Comparison of ENCODE assay signal across 8 cellular contexts in the genomic region with DNA sequence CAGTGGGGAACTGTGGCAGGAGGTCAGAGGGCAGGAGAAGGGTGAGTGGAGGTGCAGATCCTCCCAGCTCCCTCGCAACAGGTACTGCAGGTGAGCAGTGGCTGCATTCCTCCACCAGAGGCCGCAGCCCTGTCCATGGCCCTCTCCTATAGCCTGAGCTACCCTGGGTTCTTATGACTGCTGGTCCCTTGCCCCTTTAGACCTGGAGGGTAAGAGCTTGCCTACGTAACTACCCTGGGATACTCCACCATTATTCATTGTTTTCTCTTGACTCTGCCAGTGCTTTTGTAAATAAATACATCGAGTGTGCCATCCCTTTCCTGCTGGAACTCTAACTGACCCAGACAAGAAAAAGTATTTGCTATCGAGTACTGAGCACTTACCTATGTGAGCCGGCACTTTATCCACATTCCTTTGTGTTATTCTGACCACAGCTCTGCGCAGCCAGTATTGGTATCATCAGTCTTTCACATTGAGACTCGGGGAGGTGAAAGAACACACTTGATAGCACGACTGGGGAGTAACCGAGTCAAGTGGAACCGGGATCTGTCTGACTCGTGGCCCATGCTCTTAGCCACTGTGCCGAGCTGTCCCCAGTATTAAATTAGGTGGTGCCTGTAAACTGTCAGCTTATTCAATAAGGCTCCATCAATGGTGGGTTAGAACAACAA. TPM values are rescaled to one million over a fixed set of nuclear protein-coding genes. Genes with fewer than 3 reads are reported as not detected.
DNase-seq lines count a peak whose midpoint lies in the region; ATAC-seq and TF ChIP-seq lines count a peak whose summit lies in the region.

No MANE protein-coding gene starts in this region.

- H3K36me3 Mint-ChIP-seq in T-cell = no peaks in the 10 kb centered on the region

- 0 out of 2 replicates have a peak, but pooled peaks cover 5% of the 10 kb centered on the region for H3K36me3 ChIP-seq in GM23248 (ENCODE audit: low read depth)
- H3K36me3 ChIP-seq in gastroesophageal sphincter = no peaks in the 10 kb centered on the region
- H3K36me3 ChIP-seq in skeletal muscle satellite cell (ENCODE audit: insufficient read depth, low read length) = peaks cover 65% of the 10 kb centered on the region

- CTCF ChIA-PET in T-cell (lab: Charles Lee) = interaction anchor here in 1 of 2 donors (1.0 kb wide), 1 partner anchor 231 kb away, joined by 4 read pairs; no protein-coding TSS in a partner anchor
- CTCF ChIA-PET in GM10248 (lab: Yijun Ruan, JAX) = interaction anchor here (1.1 to 1.2 kb wide), 3 partner anchors 10 to 35 kb away, joined by 3 to 4 read pairs (median 4); no protein-coding TSS in a partner anchor

- H3K4me3 ChIP-seq in GM23248 = no peak overlapping the region
- H3K4me3 ChIP-seq in gastroesophageal sphincter = no peak overlapping the region
- H3K4me3 ChIP-seq in skeletal muscle satellite cell (ENCODE audit: low read length) = peak overlapping the region; percentile 25

- H3K27ac ChIP-seq in GM23248 (peak overlapping the region; percentile 96), gastroesophageal sphincter (peak overlapping the region; percentile 84 to 91 (median 84))

- TF ChIP-seq CTCF in gastroesophageal sphincter (IDR thresholded peaks at IDR 0.05) (no peak), GM10248 (IDR thresholded peaks at IDR 0.05; ENCODE audit: control extremely low read depth, extremely low read depth, low read depth, missing control alignments) (no peak)

- POLR2A ChIA-PET in T-cell (lab: Charles Lee) = no interaction called here
- POLR2A ChIA-PET in GM10248 (lab: Yijun Ruan, JAX) = no interaction called here

- ATAC-seq in T-cell (replicated peaks in 1 of 4) (peak in 1 of 4 experiments; percentile 6), gastroesophageal sphincter (no peak), GM19452 (IDR thresholded peaks at IDR 0.05; ENCODE audit: unreplicated experiment) (no peak), GM19397 (IDR thresholded peaks at IDR 0.05; ENCODE audit: unreplicated experiment) (no peak)

- WGBS in GM23248 (ENCODE audit: low coverage in 1 of 2, low lambda C conversion rate in 2 of 2, missing lambda C conversion rate in 2 of 2), 2 experiments = 97 to 98% methylated on average over 13 of the region's 13 CpGs
- 75 to 79% methylated on average over 6 to 9 of the region's 13 CpGs for WGBS in gastroesophageal sphincter (ENCODE audit: low coverage in 1 of 2), 2 donors

- no peaks in the 10 kb centered on the region for H3K9me3 ChIP-seq in GM23248 (ENCODE audit: low read depth)
- H3K9me3 ChIP-seq in gastroesophageal sphincter = no peaks in the 10 kb centered on the region
- no peaks in the 10 kb centered on the region for H3K9me3 ChIP-seq in skeletal muscle satellite cell (replicated peaks; ENCODE audit: low read length)

- no peaks in the 10 kb centered on the region for H3K9me3 Mint-ChIP-seq in T-cell

- H3K9me2 ChIP-seq in GM23248 (ENCODE audit: insufficient read depth) = no peaks in the 10 kb centered on the region

- peak overlapping the region; percentile 69 for H3K4me2 ChIP-seq in GM23248 (ENCODE audit: unreplicated experiment)
- peak overlapping the region; percentile 70 for H3K4me2 ChIP-seq in skeletal muscle satellite cell (ENCODE audit: low read length)

- H3K27ac Mint-ChIP-seq in T-cell = peak overlapping the region in 1 of 2 donors; percentile 65

- H3K4me1 ChIP-seq in GM23248 (ENCODE audit: insufficient read depth) (peaks cover 84% of the 10 kb centered on the region), gastroesophageal sphincter (peaks cover 6 to 96% (median 50%) of the 10 kb centered on the region in 3 donors), skeletal muscle satellite cell (ENCODE audit: control insufficient read depth, insufficient read depth, low read length) (peaks cover 81% of the 10 kb centered on the region)

- H3K27me3 ChIP-seq in GM23248 (replicated peaks; ENCODE audit: insufficient read depth) (no peaks in the 10 kb centered on the region), gastroesophageal sphincter (no peaks in the 10 kb centered on the region), skeletal muscle satellite cell (ENCODE audit: control insufficient read depth, insufficient read depth, low read length) (no peaks in the 10 kb centered on the region)

- H3K9ac ChIP-seq in GM23248 = peak overlapping the region; percentile 79; the same call in 1 of the 2 replicates
- H3K9ac ChIP-seq in skeletal muscle satellite cell (ENCODE audit: low read depth, low read length) = peak overlapping the region; percentile 82

- H2AFZ ChIP-seq in GM23248 = no peak overlapping the region

- DNase-seq in GM23248 (no peak), T-cell (no peak), GM10248 (ENCODE audit: extremely low spot score) (no peak), NCI-H2081 (lab: John Stamatoyannopoulos, UW) (no peak)

- peaks cover 0 to 11% of the 10 kb centered on the region in 2 donors for H3K27me3 Mint-ChIP-seq in T-cell

- no peaks in the 10 kb centered on the region for H4K20me1 ChIP-seq in GM23248 (ENCODE audit: insufficient read depth)

- peaks cover 60% of the 10 kb centered on the region for H3F3A ChIP-seq in GM23248 (ENCODE audit: insufficient read depth)

- no peak for TF ChIP-seq EP300 in gastroesophageal sphincter (IDR thresholded peaks at IDR 0.05)

- H3K4me3 Mint-ChIP-seq in T-cell = peak overlapping the region in 2 of 3 donors; percentile 7 to 48

- H3K79me2 ChIP-seq in GM23248 (ENCODE audit: insufficient read depth) = peaks cover 76% of the 10 kb centered on the region

- TF ChIP-seq POLR2A in gastroesophageal sphincter (IDR thresholded peaks at IDR 0.05) = no peak

- peaks cover 22 to 39% (median 35%) of the 10 kb centered on the region in 3 donors for H3K4me1 Mint-ChIP-seq in T-cell

- in situ Hi-C loops in GM23248 (cut with MboI) = no loop called here

RNA-seq across cellular contexts. Expression of gene LTBP2, which starts 38.5 kb away (rescaled TPM):
- 441 and 456 TPM in 2 replicates for total RNA-seq in GM23248 (2014; rRNA removed; shearing (Covaris generic))
- 73.5 and 73.7 TPM in 2 replicates for polyA plus RNA-seq in GM23248 (2016; fragmentation: Nextera tagmentation; extraction: Ambion mirVana)
- total RNA-seq in T-cell = 1 to 10 TPM in 3 of 5 donors, under 1 TPM in 2; 0.39 to 1.7 (median 1.1) TPM
- total RNA-seq in gastroesophageal sphincter = 100 to 1,000 TPM in 1 of 4 donors, 10 to 100 TPM in 3; 45.9 to 158 (median 88.4) TPM
- total RNA-seq in skeletal muscle satellite cell (2012; rRNA removed) = 59.3 and 119 TPM in 2 replicates

Comparison
In these comparisons a context has a peak if more than half of its experiments do, and no peak if none do; other contexts are left out.
1. RNA of gene LTBP2, which starts 38.5 kb away (total RNA-seq): 441 to 456 TPM in GM23248 and 45.9 to 158 TPM in gastroesophageal sphincter; 0.39 to 1.7 TPM in T-cell; every median in the first group is over 10 times any median in the second.